1 cellular context compared by ENCODE assay signal in the genomic region with DNA sequence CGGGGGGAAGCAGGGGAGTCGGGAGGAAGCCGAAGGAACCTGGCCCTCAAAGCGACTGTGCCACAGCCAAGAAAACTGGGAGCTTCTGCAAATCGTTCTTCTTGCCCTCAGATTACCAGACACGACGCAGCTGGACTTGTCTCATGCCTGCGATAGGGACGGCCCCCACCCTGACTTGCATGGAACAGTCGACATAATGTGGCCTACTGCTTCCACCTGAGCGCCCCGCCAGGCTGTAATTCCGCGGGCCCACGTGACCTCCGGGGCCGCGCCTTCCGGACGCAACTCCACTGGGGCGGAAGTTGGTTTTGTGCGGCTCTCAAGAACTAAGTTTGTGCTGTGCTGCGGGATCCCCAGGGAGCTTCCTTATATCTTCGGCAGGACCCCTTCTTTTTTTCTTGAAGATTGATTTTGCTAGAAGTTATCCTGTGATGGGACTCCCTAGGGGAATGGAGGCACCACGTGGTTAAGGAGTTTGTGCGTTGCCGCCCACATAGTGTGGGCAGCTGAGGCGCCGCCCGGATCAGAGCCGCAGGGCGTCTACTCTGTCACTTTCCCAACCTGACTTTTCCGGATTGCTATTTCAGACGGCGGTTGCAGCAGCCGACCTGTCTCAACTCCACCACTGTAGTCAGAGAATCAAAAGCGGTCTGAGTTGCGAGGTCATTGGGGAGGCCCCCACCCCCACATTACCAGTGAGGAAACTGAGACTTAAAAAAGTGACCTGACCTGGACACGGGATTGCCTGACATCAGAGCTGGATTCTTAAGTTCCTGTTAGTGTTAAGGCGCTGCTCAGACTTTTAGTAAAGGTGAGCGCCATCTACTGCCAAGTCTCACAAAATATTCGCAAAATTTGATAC.
TF ChIP-seq lines count a peak whose summit lies in the region.

No MANE protein-coding gene starts in this region.

TF ChIP-seq in HCT116, 20 proteins besides CTCF, POLR2A, EP300 and RAD21 (continued from another document):
- TF ChIP-seq, protein P1, sequence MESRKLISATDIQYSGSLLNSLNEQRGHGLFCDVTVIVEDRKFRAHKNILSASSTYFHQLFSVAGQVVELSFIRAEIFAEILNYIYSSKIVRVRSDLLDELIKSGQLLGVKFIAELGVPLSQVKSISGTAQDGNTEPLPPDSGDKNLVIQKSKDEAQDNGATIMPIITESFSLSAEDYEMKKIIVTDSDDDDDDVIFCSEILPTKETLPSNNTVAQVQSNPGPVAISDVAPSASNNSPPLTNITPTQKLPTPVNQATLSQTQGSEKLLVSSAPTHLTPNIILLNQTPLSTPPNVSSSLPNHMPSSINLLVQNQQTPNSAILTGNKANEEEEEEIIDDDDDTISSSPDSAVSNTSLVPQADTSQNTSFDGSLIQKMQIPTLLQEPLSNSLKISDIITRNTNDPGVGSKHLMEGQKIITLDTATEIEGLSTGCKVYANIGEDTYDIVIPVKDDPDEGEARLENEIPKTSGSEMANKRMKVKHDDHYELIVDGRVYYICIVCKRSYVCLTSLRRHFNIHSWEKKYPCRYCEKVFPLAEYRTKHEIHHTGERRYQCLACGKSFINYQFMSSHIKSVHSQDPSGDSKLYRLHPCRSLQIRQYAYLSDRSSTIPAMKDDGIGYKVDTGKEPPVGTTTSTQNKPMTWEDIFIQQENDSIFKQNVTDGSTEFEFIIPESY (IDR thresholded peaks at IDR 0.05; ENCODE audit: extremely low read depth, insufficient replicate concordance, low read length) = peak; percentile 6
- TF ChIP-seq SRF (IDR thresholded peaks at IDR 0.05; ENCODE audit: low read depth) (no peak), EZH2phosphoT487 (IDR thresholded peaks at IDR 0.05; ENCODE audit: borderline replicate concordance) (no peak), ELF1 (IDR thresholded peaks at IDR 0.05; ENCODE audit: borderline replicate concordance, low read depth) (peak; percentile 64; the same call in 1 of the 2 replicates), SP1 (IDR thresholded peaks at IDR 0.05; ENCODE audit: low read depth) (peak; percentile 79), POLR2AphosphoS5 (IDR thresholded peaks at IDR 0.05; ENCODE audit: low read depth, low read length) (peak; percentile 46), ZFX (IDR thresholded peaks at IDR 0.05) (no peak), SIN3A (IDR thresholded peaks at IDR 0.05; ENCODE audit: low read depth) (peak; percentile 88), ZNF274 (IDR thresholded peaks at IDR 0.05; ENCODE audit: low read depth, low read length) (no peak), CEBPB (IDR thresholded peaks at IDR 0.05; ENCODE audit: low read depth) (no peak; the same call in 1 of the 2 replicates), EGR1 (IDR thresholded peaks at IDR 0.05; ENCODE audit: low read depth) (peak; percentile 83), CBX3 (IDR thresholded peaks at IDR 0.05; ENCODE audit: low read depth) (no peak; the same call in 1 of the 2 replicates), TCF7L2 (IDR thresholded peaks at IDR 0.05; ENCODE audit: borderline replicate concordance, extremely low read depth, insufficient read depth, insufficient read length) (no peak), EZH2 (IDR thresholded peaks at IDR 0.05) (no peak), YY1 (IDR thresholded peaks at IDR 0.05; ENCODE audit: extremely low read depth, insufficient replicate concordance, low read depth, low read length) (peak; percentile 26), JUND (IDR thresholded peaks at IDR 0.05) (peak; percentile 89), FOSL1 (IDR thresholded peaks at IDR 0.05; ENCODE audit: low read depth) (no peak)
- TF ChIP-seq, protein P2, sequence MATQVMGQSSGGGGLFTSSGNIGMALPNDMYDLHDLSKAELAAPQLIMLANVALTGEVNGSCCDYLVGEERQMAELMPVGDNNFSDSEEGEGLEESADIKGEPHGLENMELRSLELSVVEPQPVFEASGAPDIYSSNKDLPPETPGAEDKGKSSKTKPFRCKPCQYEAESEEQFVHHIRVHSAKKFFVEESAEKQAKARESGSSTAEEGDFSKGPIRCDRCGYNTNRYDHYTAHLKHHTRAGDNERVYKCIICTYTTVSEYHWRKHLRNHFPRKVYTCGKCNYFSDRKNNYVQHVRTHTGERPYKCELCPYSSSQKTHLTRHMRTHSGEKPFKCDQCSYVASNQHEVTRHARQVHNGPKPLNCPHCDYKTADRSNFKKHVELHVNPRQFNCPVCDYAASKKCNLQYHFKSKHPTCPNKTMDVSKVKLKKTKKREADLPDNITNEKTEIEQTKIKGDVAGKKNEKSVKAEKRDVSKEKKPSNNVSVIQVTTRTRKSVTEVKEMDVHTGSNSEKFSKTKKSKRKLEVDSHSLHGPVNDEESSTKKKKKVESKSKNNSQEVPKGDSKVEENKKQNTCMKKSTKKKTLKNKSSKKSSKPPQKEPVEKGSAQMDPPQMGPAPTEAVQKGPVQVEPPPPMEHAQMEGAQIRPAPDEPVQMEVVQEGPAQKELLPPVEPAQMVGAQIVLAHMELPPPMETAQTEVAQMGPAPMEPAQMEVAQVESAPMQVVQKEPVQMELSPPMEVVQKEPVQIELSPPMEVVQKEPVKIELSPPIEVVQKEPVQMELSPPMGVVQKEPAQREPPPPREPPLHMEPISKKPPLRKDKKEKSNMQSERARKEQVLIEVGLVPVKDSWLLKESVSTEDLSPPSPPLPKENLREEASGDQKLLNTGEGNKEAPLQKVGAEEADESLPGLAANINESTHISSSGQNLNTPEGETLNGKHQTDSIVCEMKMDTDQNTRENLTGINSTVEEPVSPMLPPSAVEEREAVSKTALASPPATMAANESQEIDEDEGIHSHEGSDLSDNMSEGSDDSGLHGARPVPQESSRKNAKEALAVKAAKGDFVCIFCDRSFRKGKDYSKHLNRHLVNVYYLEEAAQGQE (IDR thresholded peaks at IDR 0.05; ENCODE audit: low read depth) = no peak
- TF ChIP-seq, protein P3, sequence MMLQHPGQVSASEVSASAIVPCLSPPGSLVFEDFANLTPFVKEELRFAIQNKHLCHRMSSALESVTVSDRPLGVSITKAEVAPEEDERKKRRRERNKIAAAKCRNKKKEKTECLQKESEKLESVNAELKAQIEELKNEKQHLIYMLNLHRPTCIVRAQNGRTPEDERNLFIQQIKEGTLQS (IDR thresholded peaks at IDR 0.05) = no peak
